Comparison of ENCODE assay signal across 13 cellular contexts in the genomic region with DNA sequence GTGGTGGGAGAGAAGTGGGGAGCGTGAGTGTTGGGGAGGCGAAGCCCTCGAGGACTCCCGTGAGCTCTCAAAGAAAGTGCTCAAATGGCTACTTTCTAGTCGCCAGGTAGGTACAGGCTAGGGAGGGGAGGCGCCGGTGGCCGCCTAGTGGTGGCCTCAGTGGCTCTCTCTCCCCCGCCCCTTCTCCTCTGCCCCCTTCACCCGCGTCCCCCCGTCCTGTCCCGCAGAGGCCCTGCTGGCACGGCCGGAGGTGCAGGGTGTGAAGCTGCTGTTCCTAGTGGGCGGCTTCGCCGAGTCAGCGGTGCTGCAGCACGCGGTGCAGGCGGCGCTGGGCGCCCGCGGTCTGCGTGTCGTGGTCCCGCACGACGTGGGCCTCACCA. TPM values are rescaled to one million over a fixed set of nuclear protein-coding genes. Genes with fewer than 3 reads are reported as not detected.
DNase-seq lines count a peak whose midpoint lies in the region; ATAC-seq and TF ChIP-seq lines count a peak whose summit lies in the region.
"Had no signal": no experiment of that assay in that cellular context is flagged by ENCODE, and none has a peak within 500 bp of the region (broad histone marks: within the 10 kb centered on the region; RNA-seq: fewer than 3 reads in every experiment).

No MANE protein-coding gene starts in this region.

- H3K27ac ChIP-seq in brain microvascular endothelial cell (no peak overlapping the region), testis (no peak overlapping the region)

- WGBS in testis, 2 donors: 56 to 62% methylated on average over 5 to 15 of the region's 31 CpGs

- ATAC-seq in left colon: peak; percentile 1
- no peak for ATAC-seq in GM18868 (IDR thresholded peaks at IDR 0.05; ENCODE audit: unreplicated experiment)

- intact Hi-C loops in left colon (cut with DNase I, micrococcal nuclease): no loop called here
- intact Hi-C loops in testis (cut with DNase I; ENCODE audit: low total_unique reads): no loop called here

- no peaks in the 10 kb centered on the region for H3K4me1 ChIP-seq in testis

- TF ChIP-seq CTCF in brain microvascular endothelial cell (IDR thresholded peaks at IDR 0.05; ENCODE audit: low read depth, low read length, missing control alignments): peak; percentile 38
- TF ChIP-seq CTCF in testis (IDR thresholded peaks at IDR 0.05): no peak
- TF ChIP-seq CTCF in GM20000 (IDR thresholded peaks at IDR 0.05; ENCODE audit: extremely low read depth, missing control alignments): no peak

- peaks cover 3% of the 10 kb centered on the region for H3K36me3 ChIP-seq in brain microvascular endothelial cell (replicated peaks)
- no peaks in the 10 kb centered on the region for H3K36me3 ChIP-seq in testis (ENCODE audit: low read depth, missing control alignments)

- H3K9me3 ChIP-seq in testis: no peaks in the 10 kb centered on the region

- DNase-seq in NCI-H1105 (lab: John Stamatoyannopoulos, UW) (peak; percentile 9), NCI-H1105 treated with DMSO at 0.1 percent for 48 hours (lab: John Stamatoyannopoulos, UW) (no peak), brain microvascular endothelial cell (no peak), left colon (no peak), testis (no peak), GM20000 (ENCODE audit: low spot score) (no peak), NCI-H1092 treated with DMSO at 0.1 percent for 48 hours (lab: John Stamatoyannopoulos, UW) (no peak)
- DNase-seq: 8988T; activated CD8-positive, alpha-beta T cell treated with anti-CD3 and anti-CD28 coated beads, Interleukin-2, amount 10 ng/mL, durations not matched to agents 7 days and 5 days; activated gamma-delta T cell treated with Interleukin-2 at 50 U/mL for 16 hours had no signal

- in situ Hi-C loops in brain microvascular endothelial cell (cut with HindIII; ENCODE audit: low pct_ligation_motif_present, low sequenced_read_pairs): no loop called here

- H3K27me3 ChIP-seq in brain microvascular endothelial cell (replicated peaks) (no peaks in the 10 kb centered on the region), testis (no peaks in the 10 kb centered on the region)

- H3K4me3 ChIP-seq in brain microvascular endothelial cell (ENCODE audit: low read depth, low read length): no peak overlapping the region
- H3K4me3 ChIP-seq in testis: peak overlapping the region; percentile 15 to 53

- TF ChIP-seq POLR2A in testis (IDR thresholded peaks at IDR 0.05): no peak

RNA-seq across cellular contexts. Expression of a gene that starts 16.3 kb away (rescaled TPM):
- total RNA-seq in left colon (10 to 100 TPM; 13.3 to 19.8 TPM), testis (10 to 100 TPM; 17.6 to 19.7 TPM)
- 36.5 TPM for polyA plus RNA-seq in testis (ENCODE audit: insufficient read depth, low read depth, low replicate concordance)

RNA-seq across cellular contexts. Expression of a gene that starts 18.8 kb away (rescaled TPM):
- total RNA-seq in left colon: 1 to 10 TPM; 2.3 to 2.5 TPM
- total RNA-seq in testis: 10 to 100 TPM; 10.7 to 11.1 TPM
- polyA plus RNA-seq in testis (ENCODE audit: insufficient read depth, low read depth, low replicate concordance): 8.0 TPM
- total RNA-seq: activated CD8-positive, alpha-beta T cell treated with anti-CD3 and anti-CD28 coated beads, Interleukin-2, amount 10 ng/mL, durations not matched to agents 7 days and 5 days; myocyte; RPMI7951 had no signal

RNA-seq across cellular contexts. Expression of a gene that starts 30.0 kb away (rescaled TPM):
- total RNA-seq in left colon: under 1 TPM in 1 of 2 donors, not detected in 1; 0.14 TPM
- total RNA-seq in testis: 10 to 100 TPM in 1 of 2 donors, 1 to 10 TPM in 1; 9.8 to 12.1 TPM
- 28.8 TPM for polyA plus RNA-seq in testis (ENCODE audit: insufficient read depth, low read depth, low replicate concordance)
- total RNA-seq: RPMI7951 had no signal

RNA-seq across cellular contexts. Expression of a gene that starts 35.3 kb away (rescaled TPM):
- total RNA-seq in left colon (10 to 100 TPM; 80.5 to 82.2 TPM), testis (10 to 100 TPM; 32.2 to 44.1 TPM)
- 24.8 TPM for polyA plus RNA-seq in testis (ENCODE audit: insufficient read depth, low read depth, low replicate concordance)

RNA-seq across cellular contexts. Expression of a gene that starts 38.9 kb away (rescaled TPM):
- total RNA-seq in left colon (10 to 100 TPM in 1 of 2 donors, 1 to 10 TPM in 1; 3.1 to 10.4 TPM), testis (1 to 10 TPM; 4.3 to 9.4 TPM)
- 6.6 TPM for polyA plus RNA-seq in testis (ENCODE audit: insufficient read depth, low read depth, low replicate concordance)
- total RNA-seq: activated CD8-positive, alpha-beta T cell treated with anti-CD3 and anti-CD28 coated beads, Interleukin-2, amount 10 ng/mL, durations not matched to agents 7 days and 5 days; RPMI7951 had no signal

Comparison
In these comparisons a context has a peak if more than half of its experiments do, and no peak if none do; other contexts are left out.
1. RNA of a gene that starts 30.0 kb away (total RNA-seq): 9.8 to 12.1 TPM in testis; 0.14 TPM in left colon; every median in the first group is over 4 times any median in the second.